ENCODE assay signal across 18 cellular contexts in genomic region chr2:176004925-176005324, GRCh38.
"Had no signal": no experiment of that assay in that cellular context is flagged by ENCODE, and none has a peak within 500 bp of the region (broad histone marks: within the 10 kb centered on the region; RNA-seq: fewer than 3 reads in every experiment).

No MANE protein-coding gene starts in this region.

- H3K4me3 ChIP-seq: lung, pancreas, stomach, thyroid gland had no signal

- H3K4me1 ChIP-seq: thyroid gland had no signal

- H3K36me3 ChIP-seq: gastrocnemius medialis, neutrophil, pancreas, stomach, thyroid gland had no signal

- H3K9me3 ChIP-seq: gastrocnemius medialis, neutrophil, pancreas, stomach, thyroid gland had no signal

- DNase-seq: cortex of kidney; foreskin fibroblast; gastrocnemius medialis; head of caudate nucleus; kidney; natural killer cell; pancreas; stimulated activated CD4-positive, alpha-beta T cell treated with anti-CD3 and anti-CD28 coated beads, Interleukin-2, amount 100 ng/mL, for 24 hours; stimulated activated CD4-positive, alpha-beta T cell treated with anti-CD3 and anti-CD28 coated beads, Interleukin-4, amount 100 ng/mL, for 24 hours; stimulated activated naive CD4-positive, alpha-beta T cell treated with Interleukin-2 at 50 U/mL for 16 hours; stomach; thyroid gland had no signal

- ATAC-seq: esophagus mucosa; gastrocnemius medialis; left lobe of liver; natural killer cell; pancreas; sciatic nerve; stimulated activated effector memory CD8-positive, alpha-beta T cell treated with anti-CD3 and anti-CD28 coated beads, Interleukin-12 subunit alpha, Interleukin-12 subunit beta, amount 100 ng/mL, for 72 hours had no signal

- H3K27me3 ChIP-seq: gastrocnemius medialis, neutrophil, pancreas, stomach, thyroid gland had no signal

- H3K27ac ChIP-seq: neutrophil, pancreas, stomach, thyroid gland had no signal

- FAIRE-seq: kidney, pancreas had no signal
